26 cellular contexts compared by ENCODE assay signal in the genomic region with DNA sequence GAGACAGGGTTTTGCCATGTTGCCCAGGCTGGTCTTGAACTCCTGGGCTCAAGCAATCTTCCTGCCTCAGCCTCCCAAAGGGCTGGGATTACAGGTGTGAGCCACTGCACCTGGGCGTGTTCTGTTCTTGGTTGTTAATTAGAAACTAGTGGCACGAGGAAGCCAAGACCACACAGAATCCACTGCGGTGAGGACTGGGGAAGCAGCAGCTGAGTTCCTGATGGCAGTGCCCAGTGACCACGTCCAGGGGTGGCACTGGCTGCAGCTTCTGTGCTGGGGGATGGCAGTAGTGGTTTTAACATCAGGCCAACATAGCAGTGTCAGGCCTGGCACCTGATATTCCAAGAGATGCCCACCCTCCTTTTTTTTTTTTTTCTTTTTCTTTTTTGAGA.
"Had no signal": no experiment of that assay in that cellular context is flagged by ENCODE, and none has a peak within 500 bp of the region (broad histone marks: within the 10 kb centered on the region; RNA-seq: fewer than 3 reads in every experiment).

No MANE protein-coding gene starts in this region.

- ATAC-seq: activated CD4-positive, alpha-beta T cell treated with anti-CD3 and anti-CD28 coated beads for 36 hours; activated CD8-positive, alpha-beta T cell treated with anti-CD3 and anti-CD28 coated beads for 36 hours; activated T-cell treated with anti-CD3 and anti-CD28 coated beads, Interleukin-2, amount 50 U/mL, for 72 hours; body of pancreas; Panc1 had no signal

- H3K36me3 Mint-ChIP-seq: activated naive CD8-positive, alpha-beta T cell treated with anti-CD3 and anti-CD28 coated beads, Interleukin-2, amount 10 ng/mL, durations not matched to agents 7 days and 5 days had no signal

- DNase-seq: activated CD4-positive, alpha-beta T cell treated with anti-CD3 and anti-CD28 coated beads for 36 hours; activated CD4-positive, alpha-beta T cell treated with anti-CD3 and anti-CD28 coated beads, Interleukin-2, amount 50 U/mL, for 1 hour; activated CD8-positive, alpha-beta memory T cell treated with anti-CD3 and anti-CD28 coated beads, Interleukin-2, amount 50 U/mL, for 4 hours; activated CD8-positive, alpha-beta T cell treated with anti-CD3 and anti-CD28 coated beads for 36 hours; activated naive CD4-positive, alpha-beta T cell treated with anti-CD3 and anti-CD28 coated beads, Interleukin-2, amount 50 U/mL, for 16 hours; activated naive CD8-positive, alpha-beta T cell treated with anti-CD3 and anti-CD28 coated beads, Interleukin-2, amount 10 ng/mL, durations not matched to agents 7 days and 5 days; activated T-cell treated with anti-CD3 and anti-CD28 coated beads, Interleukin-2, amount 50 U/mL, for 72 hours; aorta; body of pancreas; Karpas-422; MM.1S; NCI-H1105; NCI-H1436; NCI-H1694 treated with DMSO at 0.1 percent for 48 hours; NCI-H2029 treated with DMSO at 0.1 percent for 48 hours; NCI-H345; NCI-H510A; NCI-H526 treated with DMSO at 0.1 percent for 48 hours; SHP77 treated with DMSO at 0.1 percent for 48 hours; T-helper 1 cell; WERI-Rb-1 had no signal

- H3K9me3 ChIP-seq: body of pancreas had no signal

- H3K27ac ChIP-seq: body of pancreas, RWPE1, WERI-Rb-1 had no signal

- H3K9me3 Mint-ChIP-seq: activated CD8-positive, alpha-beta T cell treated with anti-CD3 and anti-CD28 coated beads for 36 hours; activated naive CD8-positive, alpha-beta T cell treated with anti-CD3 and anti-CD28 coated beads, Interleukin-2, amount 10 ng/mL, durations not matched to agents 7 days and 5 days; activated T-cell treated with anti-CD3 and anti-CD28 coated beads, Interleukin-2, amount 50 U/mL, for 72 hours; activated T-helper 2 cell treated with anti-CD3 and anti-CD28 coated beads, Interferon-gamma antibody, Interleukin-2, Interleukin-4, amounts not matched to agents 10 μg/mL and 5 μg/mL and 100 μg/mL, durations not matched to agents 14 hours and 24 hours and 36 hours; central memory CD8-positive, alpha-beta T cell had no signal

- FAIRE-seq: K562 had no signal

- H3K36me3 ChIP-seq: WERI-Rb-1 had no signal

- H3K27ac Mint-ChIP-seq: activated CD4-positive, alpha-beta T cell treated with anti-CD3 and anti-CD28 coated beads for 36 hours; activated CD8-positive, alpha-beta T cell treated with anti-CD3 and anti-CD28 coated beads for 36 hours; activated naive CD8-positive, alpha-beta T cell treated with anti-CD3 and anti-CD28 coated beads, Interleukin-2, amount 10 ng/mL, durations not matched to agents 7 days and 5 days; activated T-helper 2 cell treated with anti-CD3 and anti-CD28 coated beads, Interferon-gamma antibody, Interleukin-2, Interleukin-4, amounts not matched to agents 10 μg/mL and 5 μg/mL and 100 μg/mL, durations not matched to agents 14 hours and 24 hours and 36 hours had no signal

- H3K4me3 Mint-ChIP-seq: activated CD4-positive, alpha-beta T cell treated with anti-CD3 and anti-CD28 coated beads for 36 hours; activated CD8-positive, alpha-beta T cell treated with anti-CD3 and anti-CD28 coated beads for 36 hours; activated naive CD8-positive, alpha-beta T cell treated with anti-CD3 and anti-CD28 coated beads, Interleukin-2, amount 10 ng/mL, durations not matched to agents 7 days and 5 days; activated T-cell treated with anti-CD3 and anti-CD28 coated beads, Interleukin-2, amount 50 U/mL, for 72 hours; central memory CD8-positive, alpha-beta T cell had no signal

- H3K4me3 ChIP-seq: body of pancreas, K562 had no signal
